ENCODE assay signal across 20 cellular contexts in the genomic region with DNA sequence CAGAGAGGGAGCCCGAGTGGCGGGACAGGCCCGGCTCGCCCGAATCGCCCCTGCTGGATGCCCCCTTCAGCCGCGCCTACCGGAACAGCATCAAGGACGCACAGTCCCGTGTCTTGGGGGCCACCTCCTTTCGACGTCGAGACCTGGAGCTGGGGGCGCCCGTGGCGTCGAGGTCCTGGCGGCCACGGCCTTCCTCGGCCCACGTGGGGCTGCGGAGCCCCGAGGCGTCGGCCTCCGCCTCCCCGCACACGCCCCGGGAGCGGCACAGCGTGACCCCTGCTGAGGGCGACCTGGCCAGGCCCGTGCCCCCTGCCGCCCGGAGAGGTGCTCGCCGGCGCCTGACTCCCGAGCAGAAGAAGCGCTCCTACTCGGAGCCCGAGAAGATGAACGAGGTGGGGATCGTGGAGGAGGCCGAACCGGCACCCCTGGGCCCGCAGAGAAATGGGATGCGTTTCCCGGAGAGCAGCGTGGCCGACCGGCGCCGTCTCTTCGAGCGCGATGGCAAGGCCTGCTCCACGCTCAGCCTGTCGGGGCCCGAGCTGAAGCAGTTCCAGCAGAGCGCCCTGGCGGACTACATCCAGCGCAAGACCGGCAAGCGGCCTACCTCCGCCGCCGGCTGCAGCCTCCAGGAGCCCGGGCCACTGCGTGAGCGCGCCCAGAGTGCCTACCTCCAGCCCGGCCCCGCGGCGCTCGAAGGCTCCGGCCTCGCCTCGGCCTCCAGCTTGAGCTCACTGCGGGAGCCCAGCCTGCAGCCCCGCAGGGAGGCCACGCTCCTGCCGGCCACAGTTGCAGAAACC.
A peak's percentile ranks its signal among the peaks of the same experiment; 100 is the strongest.
DNase-seq lines count a peak whose midpoint lies in the region; ATAC-seq and TF ChIP-seq lines count a peak whose summit lies in the region.
"Had no signal": no experiment of that assay in that cellular context is flagged by ENCODE, and none has a peak within 500 bp of the region (broad histone marks: within the 10 kb centered on the region; RNA-seq: fewer than 3 reads in every experiment).

No MANE protein-coding gene starts in this region.

- H3K79me1 ChIP-seq in trophoblast cell (ENCODE audit: low read length): peaks cover 6% of the 10 kb centered on the region

- no peak overlapping the region for H3K4ac ChIP-seq in trophoblast cell (ENCODE audit: low read depth, low read length)

- no peak overlapping the region for H2AK5ac ChIP-seq in trophoblast cell (ENCODE audit: low read length)

- H2BK5ac ChIP-seq in trophoblast cell (ENCODE audit: low read depth, low read length, poor library complexity): no peak overlapping the region

- WGBS in esophagus muscularis mucosa: 97% methylated on average over 39 of the region's 85 CpGs
- WGBS in trophoblast cell (ENCODE audit: extremely low coverage, insufficient coverage, insufficient read length): no CpG with 5 or more reads among the region's 85 CpGs

- peaks cover 5% of the 10 kb centered on the region for H3K27me3 Mint-ChIP-seq in CD4-positive, alpha-beta T cell
- peaks cover 6% of the 10 kb centered on the region for H3K27me3 Mint-ChIP-seq in activated naive CD8-positive, alpha-beta T cell treated with anti-CD3 and anti-CD28 coated beads for 36 hours

- H4K12ac ChIP-seq in trophoblast cell (ENCODE audit: low read depth, low read length): no peak overlapping the region

- no peak overlapping the region for H3K4me2 ChIP-seq in trophoblast cell (ENCODE audit: low read length)

- TF ChIP-seq CTCF in esophagus muscularis mucosa (IDR thresholded peaks at IDR 0.05): no peak
- no peak for TF ChIP-seq CTCF in tibial artery (IDR thresholded peaks at IDR 0.05)
- TF ChIP-seq CTCF in CD4-positive, alpha-beta T cell (IDR thresholded peaks at IDR 0.05): no peak

- H3K23ac ChIP-seq in trophoblast cell (ENCODE audit: low read length): no peak overlapping the region

- no peak overlapping the region for H4K8ac ChIP-seq in trophoblast cell (ENCODE audit: low read depth, low read length)

- H3K9me3 ChIP-seq in esophagus muscularis mucosa: no peaks in the 10 kb centered on the region
- H3K9me3 ChIP-seq in trophoblast cell (ENCODE audit: insufficient read depth, low read depth, low read length): no peaks in the 10 kb centered on the region
- no peaks in the 10 kb centered on the region for H3K9me3 ChIP-seq in tibial artery
- no peaks in the 10 kb centered on the region for H3K9me3 ChIP-seq in CD4-positive, alpha-beta T cell (ENCODE audit: control insufficient read depth, low read length)
- H3K9me3 ChIP-seq: Caco-2 had no signal

- H4K91ac ChIP-seq in trophoblast cell (ENCODE audit: low read depth, low read length): no peak overlapping the region

- ATAC-seq in CD4-positive, alpha-beta T cell (ENCODE audit: poor library complexity): no peak
- ATAC-seq: GM12878 had no signal

- H3K18ac ChIP-seq in trophoblast cell (ENCODE audit: low read length): peak overlapping the region; percentile 21

- no peak overlapping the region for H3K9ac ChIP-seq in trophoblast cell (ENCODE audit: low read length)

- no peaks in the 10 kb centered on the region for H3K79me2 ChIP-seq in trophoblast cell (ENCODE audit: control insufficient read depth, insufficient read depth, low read length, poor library complexity)

- H3K36me3 Mint-ChIP-seq in CD4-positive, alpha-beta T cell (ENCODE audit: low read depth): no peaks in the 10 kb centered on the region
- H3K36me3 Mint-ChIP-seq in activated naive CD8-positive, alpha-beta T cell treated with anti-CD3 and anti-CD28 coated beads for 36 hours: no peaks in the 10 kb centered on the region
- H3K36me3 Mint-ChIP-seq: CD4-positive, CD25-positive, alpha-beta regulatory T cell had no signal

- POLR2A ChIA-PET in CD4-positive, alpha-beta T cell (lab: Charles Lee): no interaction called here

- H3K14ac ChIP-seq in trophoblast cell (ENCODE audit: low read length): no peak overlapping the region

- DNase-seq in activated gamma-delta T cell (lab: John Stamatoyannopoulos, UW): peak; percentile 9
- DNase-seq in activated gamma-delta T cell treated with Interleukin-2 at 50 U/mL for 16 hours: no peak
- DNase-seq in esophagus muscularis mucosa (ENCODE audit: extremely low spot score): no peak
- DNase-seq in trophoblast cell: no peak
- DNase-seq in tibial artery: no peak
- no peak for DNase-seq in CD4-positive, alpha-beta T cell
- no peak for DNase-seq in activated naive CD8-positive, alpha-beta T cell treated with anti-CD3 and anti-CD28 coated beads for 36 hours
- no peak for DNase-seq in GDM1 (lab: John Stamatoyannopoulos, UW)
- DNase-seq: Caco-2; CD4-positive, CD25-positive, alpha-beta regulatory T cell; GM23248; KG1; NCI-H1105 treated with DMSO at 0.1 percent for 48 hours; NCI-H1694; NCI-H226; NCI-H524 treated with DMSO at 0.1 percent for 48 hours; SHP77 treated with DMSO at 0.1 percent for 48 hours had no signal

- H3K27me3 ChIP-seq in esophagus muscularis mucosa (no peaks in the 10 kb centered on the region), trophoblast cell (ENCODE audit: insufficient read depth, low read length) (no peaks in the 10 kb centered on the region), tibial artery (no peaks in the 10 kb centered on the region)
- H3K27me3 ChIP-seq in CD4-positive, alpha-beta T cell (ENCODE audit: control insufficient read depth, insufficient read depth, low read length): no peaks in the 10 kb centered on the region

- no peak overlapping the region for H2AFZ ChIP-seq in trophoblast cell (ENCODE audit: insufficient read depth, low read length, poor library complexity)
- H2AFZ ChIP-seq: GM23248 had no signal

- H3K4me1 ChIP-seq in esophagus muscularis mucosa (peaks cover 18 to 98% (median 90%) of the 10 kb centered on the region in 4 donors), trophoblast cell (ENCODE audit: control insufficient read depth in 1 of 2, insufficient read depth in 2 of 2, low read length in 2 of 2) (peaks cover 6% of the 10 kb centered on the region in 2 experiments), tibial artery (peaks cover 0 to 100% (median 66%) of the 10 kb centered on the region in 4 donors)
- H3K4me1 ChIP-seq: Caco-2 had no signal

- H3K4me1 Mint-ChIP-seq in CD4-positive, alpha-beta T cell (ENCODE audit: low read depth): no peaks in the 10 kb centered on the region
- H3K4me1 Mint-ChIP-seq in activated naive CD8-positive, alpha-beta T cell treated with anti-CD3 and anti-CD28 coated beads for 36 hours: peaks cover 10% of the 10 kb centered on the region
- H3K4me1 Mint-ChIP-seq: B cell; CD4-positive, CD25-positive, alpha-beta regulatory T cell had no signal

- H2BK120ac ChIP-seq in trophoblast cell (ENCODE audit: insufficient read depth, low read length, poor library complexity): no peak overlapping the region

- H2BK12ac ChIP-seq in trophoblast cell (ENCODE audit: low read length): no peak overlapping the region

- H3K4me3 ChIP-seq in esophagus muscularis mucosa: peak overlapping the region in 2 of 4 donors; percentile 22 to 24
- no peak overlapping the region for H3K4me3 ChIP-seq in trophoblast cell (ENCODE audit: low read depth, low read length)
- no peak overlapping the region for H3K4me3 ChIP-seq in tibial artery
- H3K4me3 ChIP-seq: GM12878 had no signal

- CTCF ChIA-PET in CD4-positive, alpha-beta T cell (lab: Charles Lee): no interaction called here

- H3K36me3 ChIP-seq in esophagus muscularis mucosa: peaks cover 0 to 11% (median 5%) of the 10 kb centered on the region in 4 donors
- H3K36me3 ChIP-seq in trophoblast cell (ENCODE audit: control insufficient read depth in 1 of 2, insufficient read depth in 2 of 2, low read length in 2 of 2): peaks cover 33% of the 10 kb centered on the region in 2 experiments
- H3K36me3 ChIP-seq in tibial artery: peaks cover 16 to 32% (median 24%) of the 10 kb centered on the region in 3 donors

- TF ChIP-seq EP300 in esophagus muscularis mucosa (IDR thresholded peaks at IDR 0.05): no peak

- H3K27ac ChIP-seq in esophagus muscularis mucosa (replicated peaks in 1 of 4): peak overlapping the region; percentile 89 to 94 (median 92)
- no peak overlapping the region for H3K27ac ChIP-seq in trophoblast cell (ENCODE audit: low read depth, low read length)
- H3K27ac ChIP-seq in tibial artery: peak overlapping the region; percentile 76 to 89
- H3K27ac ChIP-seq in CD4-positive, alpha-beta T cell (ENCODE audit: low read depth, low read length): no peak overlapping the region
- H3K27ac ChIP-seq: 22Rv1 had no signal

- no peak overlapping the region for H3K27ac Mint-ChIP-seq in CD4-positive, alpha-beta T cell
- no peak overlapping the region for H3K27ac Mint-ChIP-seq in activated naive CD8-positive, alpha-beta T cell treated with anti-CD3 and anti-CD28 coated beads for 36 hours
- H3K27ac Mint-ChIP-seq: B cell; CD4-positive, CD25-positive, alpha-beta regulatory T cell had no signal

- intact Hi-C loops in esophagus muscularis mucosa (cut with DNase I): no loop called here
- intact Hi-C loops in tibial artery (cut with DNase I; ENCODE audit: low total_unique reads): no loop called here
- intact Hi-C loops in CD4-positive, alpha-beta T cell (cut with DNase I, micrococcal nuclease): no loop called here

- no peak overlapping the region for H3K4me3 Mint-ChIP-seq in CD4-positive, alpha-beta T cell
- no peak overlapping the region for H3K4me3 Mint-ChIP-seq in activated naive CD8-positive, alpha-beta T cell treated with anti-CD3 and anti-CD28 coated beads for 36 hours
- H3K4me3 Mint-ChIP-seq: B cell; CD4-positive, CD25-positive, alpha-beta regulatory T cell had no signal

- TF ChIP-seq POLR2A in esophagus muscularis mucosa (IDR thresholded peaks at IDR 0.05; ENCODE audit: low read depth): no peak

- H3K9me3 Mint-ChIP-seq in CD4-positive, alpha-beta T cell: no peaks in the 10 kb centered on the region
- no peaks in the 10 kb centered on the region for H3K9me3 Mint-ChIP-seq in activated naive CD8-positive, alpha-beta T cell treated with anti-CD3 and anti-CD28 coated beads for 36 hours
- H3K9me3 Mint-ChIP-seq: CD4-positive, CD25-positive, alpha-beta regulatory T cell had no signal

Comparison
In these comparisons a context has a peak if more than half of its experiments do, and no peak if none do; other contexts are left out.
1. H3K27ac ChIP-seq: peak in esophagus muscularis mucosa (4 of 4) and tibial artery (2 of 2); none in trophoblast cell (single experiment) and CD4-positive, alpha-beta T cell (single experiment).